9 cellular contexts compared by ENCODE assay signal in genomic region chr10:79079490-79080355, GRCh38. TPM values are rescaled to one million over a fixed set of nuclear protein-coding genes. Genes with fewer than 3 reads are reported as not detected.
DNase-seq lines count a peak whose midpoint lies in the region; ATAC-seq and TF ChIP-seq lines count a peak whose summit lies in the region.
"Had no signal": no experiment of that assay in that cellular context is flagged by ENCODE, and none has a peak within 500 bp of the region (broad histone marks: within the 10 kb centered on the region; RNA-seq: fewer than 3 reads in every experiment).

No MANE protein-coding gene starts in this region.

- H2AK5ac ChIP-seq in trophoblast cell (ENCODE audit: low read length): no peak overlapping the region

- no peaks in the 10 kb centered on the region for H3K36me3 ChIP-seq in Peyer's patch
- H3K36me3 ChIP-seq in trophoblast cell (ENCODE audit: control insufficient read depth in 1 of 2, insufficient read depth in 2 of 2, low read length in 2 of 2): peaks cover 3 to 8% of the 10 kb centered on the region in 2 experiments

- H2AFZ ChIP-seq in trophoblast cell (ENCODE audit: insufficient read depth, low read length, poor library complexity): no peak overlapping the region

- peak overlapping the region; percentile 45 for H4K91ac ChIP-seq in trophoblast cell (ENCODE audit: low read depth, low read length)

- peak overlapping the region; percentile 48 for H3K18ac ChIP-seq in trophoblast cell (ENCODE audit: low read length)

- H3K9me3 Mint-ChIP-seq in CD14-positive monocyte: peaks cover 0 to 3% (median 0%) of the 10 kb centered on the region in 7 donors
- no peaks in the 10 kb centered on the region for H3K9me3 Mint-ChIP-seq in activated T-helper 17 cell treated with anti-CD3 and anti-CD28 coated beads, Interleukin-2, amount 50 U/mL, for 72 hours

- no peak for TF ChIP-seq CTCF in CD14-positive monocyte (IDR thresholded peaks at IDR 0.05)
- TF ChIP-seq CTCF in Peyer's patch (IDR thresholded peaks at IDR 0.05): no peak

- peak overlapping the region; percentile 85 to 100 (median 92) for H3K27ac Mint-ChIP-seq in CD14-positive monocyte
- H3K27ac Mint-ChIP-seq in activated T-helper 17 cell treated with anti-CD3 and anti-CD28 coated beads, Interleukin-2, amount 50 U/mL, for 72 hours: no peak overlapping the region

- TF ChIP-seq POLR2A in Peyer's patch (IDR thresholded peaks at IDR 0.05): no peak

- H3K9ac ChIP-seq in trophoblast cell (ENCODE audit: low read length): no peak overlapping the region

- intact Hi-C loops in CD14-positive monocyte (cut with micrococcal nuclease): loop anchor here (5.0 to 10.0 kb wide), 3 partner anchors 73 to 107 kb away; no protein-coding TSS in a partner anchor

- H3K4me3 ChIP-seq in Peyer's patch (no peak overlapping the region), trophoblast cell (ENCODE audit: low read depth, low read length) (no peak overlapping the region)

- H3K36me3 Mint-ChIP-seq in CD14-positive monocyte: peaks cover 7 to 25% of the 10 kb centered on the region in 2 donors
- H3K36me3 Mint-ChIP-seq in activated T-helper 17 cell treated with anti-CD3 and anti-CD28 coated beads, Interleukin-2, amount 50 U/mL, for 72 hours (ENCODE audit: low read depth): no peaks in the 10 kb centered on the region

- H3K4me1 ChIP-seq in Peyer's patch (peaks cover 3 to 100% (median 46%) of the 10 kb centered on the region in 4 donors), trophoblast cell (ENCODE audit: control insufficient read depth in 1 of 2, insufficient read depth in 2 of 2, low read length in 2 of 2) (peaks cover 76 to 78% of the 10 kb centered on the region in 2 experiments)

- no peaks in the 10 kb centered on the region for H3K27me3 ChIP-seq in Peyer's patch
- no peaks in the 10 kb centered on the region for H3K27me3 ChIP-seq in trophoblast cell (ENCODE audit: insufficient read depth, low read length)

- H3K4me2 ChIP-seq in trophoblast cell (ENCODE audit: low read length): peak overlapping the region; percentile 39

- no peak overlapping the region for H4K8ac ChIP-seq in trophoblast cell (ENCODE audit: low read depth, low read length)

- no peak overlapping the region for H3K23ac ChIP-seq in trophoblast cell (ENCODE audit: low read length)

- WGBS in trophoblast cell (ENCODE audit: extremely low coverage, insufficient coverage, insufficient read length): no CpG with 5 or more reads among the region's 15 CpGs

- H3K4me3 Mint-ChIP-seq in CD14-positive monocyte: peak overlapping the region; percentile 71 to 82
- no peak overlapping the region for H3K4me3 Mint-ChIP-seq in activated T-helper 17 cell treated with anti-CD3 and anti-CD28 coated beads, Interleukin-2, amount 50 U/mL, for 72 hours

- H3K14ac ChIP-seq in trophoblast cell (ENCODE audit: low read length): peak overlapping the region; percentile 38

- H3K27me3 Mint-ChIP-seq in CD14-positive monocyte (ENCODE audit: low read depth in 3 of 3): peaks cover 0 to 8% (median 0%) of the 10 kb centered on the region in 3 donors
- no peaks in the 10 kb centered on the region for H3K27me3 Mint-ChIP-seq in activated T-helper 17 cell treated with anti-CD3 and anti-CD28 coated beads, Interleukin-2, amount 50 U/mL, for 72 hours

- H4K12ac ChIP-seq in trophoblast cell (ENCODE audit: low read depth, low read length): no peak overlapping the region

- no peak for ATAC-seq in activated T-helper 17 cell treated with anti-CD3 and anti-CD28 coated beads, Interleukin-2, amount 50 U/mL, for 72 hours (replicated peaks)
- ATAC-seq in GM21825 (IDR thresholded peaks at IDR 0.05; ENCODE audit: unreplicated experiment): no peak

- H2BK120ac ChIP-seq in trophoblast cell (ENCODE audit: insufficient read depth, low read length, poor library complexity): peak overlapping the region; percentile 65

- H3K4me1 Mint-ChIP-seq in CD14-positive monocyte: peaks cover 99% of the 10 kb centered on the region
- peaks cover 18% of the 10 kb centered on the region for H3K4me1 Mint-ChIP-seq in activated T-helper 17 cell treated with anti-CD3 and anti-CD28 coated beads, Interleukin-2, amount 50 U/mL, for 72 hours

- peak overlapping the region; percentile 19 to 94 (median 76) for H3K27ac ChIP-seq in Peyer's patch
- H3K27ac ChIP-seq in trophoblast cell (ENCODE audit: low read depth, low read length): peak overlapping the region; percentile 43

- peak overlapping the region; percentile 44 for H3K4ac ChIP-seq in trophoblast cell (ENCODE audit: low read depth, low read length)

- DNase-seq in CD14-positive monocyte (ENCODE audit: low spot score): no peak
- DNase-seq in Peyer's patch: no peak
- peak; percentile 38 for DNase-seq in fibroblast of peridontal ligament (ENCODE audit: extremely low read depth)
- no peak for DNase-seq in trophoblast cell
- no peak for DNase-seq in DMS53 treated with DMSO at 0.1 percent for 48 hours (lab: John Stamatoyannopoulos, UW; ENCODE audit: unreplicated experiment)
- no peak for DNase-seq in activated naive CD4-positive, alpha-beta T cell treated with Interleukin-2 at 50 U/mL for 16 hours
- DNase-seq: DMS79 treated with DMSO at 0.1 percent for 48 hours had no signal

- peaks cover 30% of the 10 kb centered on the region for H3K79me1 ChIP-seq in trophoblast cell (ENCODE audit: low read length)

- peak overlapping the region; percentile 19 for H2BK12ac ChIP-seq in trophoblast cell (ENCODE audit: low read length)

- H2BK5ac ChIP-seq in trophoblast cell (ENCODE audit: low read depth, low read length, poor library complexity): peak overlapping the region; percentile 29

- peaks cover 71% of the 10 kb centered on the region for H3K79me2 ChIP-seq in trophoblast cell (ENCODE audit: control insufficient read depth, insufficient read depth, low read length, poor library complexity)

- H3K9me3 ChIP-seq in Peyer's patch (no peaks in the 10 kb centered on the region), trophoblast cell (ENCODE audit: insufficient read depth, low read depth, low read length) (no peaks in the 10 kb centered on the region)

RNA-seq across cellular contexts. Expression of gene ZMIZ1, which starts 11.0 kb away (rescaled TPM):
- 1 to 10 TPM; 3.3 to 8.9 TPM for polyA plus RNA-seq in CD14-positive monocyte
- 10 to 100 TPM; 40.4 to 86.7 (median 73.2) TPM for total RNA-seq in Peyer's patch
- polyA plus RNA-seq in trophoblast cell (2013): 52.4 and 54.3 TPM in 2 replicates
- total RNA-seq in activated T-helper 17 cell treated with anti-CD3 and anti-CD28 coated beads, Interleukin-2, amount 50 U/mL, for 72 hours: 10 to 100 TPM; 32.9 to 82.6 TPM
